In the genomic region with DNA sequence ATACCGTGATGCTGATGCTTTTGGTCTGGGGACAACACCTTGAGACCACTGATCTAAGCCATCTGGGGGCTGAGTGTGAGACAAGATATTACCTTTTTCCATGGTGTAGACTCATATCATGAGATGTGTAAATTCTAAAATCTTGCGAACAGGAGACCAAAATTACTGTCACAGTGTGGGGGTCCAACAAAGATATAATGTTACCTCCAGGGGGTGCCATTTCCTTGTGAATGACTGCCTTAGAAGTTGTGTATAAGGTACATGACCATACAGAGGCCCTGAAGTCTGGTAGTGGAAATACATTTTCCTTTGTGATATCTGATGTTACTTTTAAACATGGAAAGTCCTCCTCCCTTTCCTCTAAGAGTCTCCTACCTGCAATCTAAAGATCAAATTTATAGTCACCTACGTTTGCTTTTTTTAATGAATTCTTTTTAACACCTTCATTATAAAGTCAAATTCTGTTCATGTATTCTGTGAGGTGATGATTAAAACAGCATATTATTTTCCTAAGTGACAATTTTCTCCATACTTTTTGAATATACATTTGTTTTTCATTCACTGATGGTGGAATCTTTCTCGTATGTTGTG, we compare ENCODE assay signal across 9 cellular contexts.
DNase-seq lines count a peak whose midpoint lies in the region; ATAC-seq, FAIRE-seq and TF ChIP-seq lines count a peak whose summit lies in the region.
"Had no signal": no experiment of that assay in that cellular context is flagged by ENCODE, and none has a peak within 500 bp of the region (broad histone marks: within the 10 kb centered on the region; RNA-seq: fewer than 3 reads in every experiment).

No MANE protein-coding gene starts in this region.

- peaks cover 2% of the 10 kb centered on the region for H3K4me1 Mint-ChIP-seq in progenitor cell of endocrine pancreas (ENCODE audit: low read depth)

- peak; percentile 76 for ATAC-seq in HG03432 (IDR thresholded peaks at IDR 0.05; ENCODE audit: unreplicated experiment)
- 0 out of 3 replicates have a peak, but pooled peaks have one; percentile 33 for ATAC-seq in RWPE2 (ENCODE audit: low read depth)
- ATAC-seq in HG02970 (IDR thresholded peaks at IDR 0.05; ENCODE audit: low FRiP score, unreplicated experiment): no peak
- ATAC-seq in HG02623 (IDR thresholded peaks at IDR 0.05; ENCODE audit: unreplicated experiment): no peak

- H3K9me3 Mint-ChIP-seq in progenitor cell of endocrine pancreas (ENCODE audit: low read depth): no peaks in the 10 kb centered on the region

- no peak overlapping the region for H3K4me3 ChIP-seq in RWPE2 (ENCODE audit: severe bottlenecking)

- H3K36me3 Mint-ChIP-seq in progenitor cell of endocrine pancreas (ENCODE audit: insufficient read depth): no peaks in the 10 kb centered on the region

- no peaks in the 10 kb centered on the region for H3K36me3 ChIP-seq in RWPE2 (ENCODE audit: low read depth)

- peak; percentile 84 for FAIRE-seq in A204.1 (lab: Jason Lieb, UNC)
- FAIRE-seq: colon had no signal

- no peaks in the 10 kb centered on the region for H3K27me3 ChIP-seq in RWPE2 (ENCODE audit: insufficient read depth, poor library complexity, severe bottlenecking)

- TF ChIP-seq CTCF in GM12874 (IDR thresholded peaks at IDR 0.05; ENCODE audit: insufficient read depth, low read depth, low read length) (peak; percentile 32; the same call in 1 of the 2 replicates), RWPE2 (IDR thresholded peaks at IDR 0.05; ENCODE audit: poor library complexity, severe bottlenecking) (peak; percentile 44), progenitor cell of endocrine pancreas (IDR thresholded peaks at IDR 0.05; ENCODE audit: unreplicated experiment) (peak; percentile 75)

- H3K4me3 Mint-ChIP-seq in progenitor cell of endocrine pancreas (ENCODE audit: low read depth): no peak overlapping the region

- no peak overlapping the region for H3K27ac Mint-ChIP-seq in progenitor cell of endocrine pancreas

- H3K4me1 ChIP-seq in RWPE2 (ENCODE audit: insufficient read depth, poor library complexity, severe bottlenecking): no peaks in the 10 kb centered on the region

- no peak overlapping the region for H3K27ac ChIP-seq in RWPE2 (ENCODE audit: poor library complexity, severe bottlenecking)

- DNase-seq in RWPE2 (ENCODE audit: low spot score) (no peak), fibroblast of peridontal ligament (ENCODE audit: extremely low read depth) (peak; percentile 81), progenitor cell of endocrine pancreas (ENCODE audit: low spot score, unreplicated experiment) (peak; percentile 21)

- no peaks in the 10 kb centered on the region for H3K9me3 ChIP-seq in RWPE2 (ENCODE audit: severe bottlenecking)

- H3K27me3 Mint-ChIP-seq in progenitor cell of endocrine pancreas: no peaks in the 10 kb centered on the region

Comparison
In these comparisons a context has a peak if more than half of its experiments do, and no peak if none do; other contexts are left out.
1. ATAC-seq: peak in HG03432 (single experiment) and RWPE2 (single experiment); none in HG02970 (single experiment) and HG02623 (single experiment).
2. Peak in every context shown above with its lines, with median percentiles within 50 percentile points of each other: CTCF ChIP-seq.